ENCODE assay signal across 19 cellular contexts in the genomic region with DNA sequence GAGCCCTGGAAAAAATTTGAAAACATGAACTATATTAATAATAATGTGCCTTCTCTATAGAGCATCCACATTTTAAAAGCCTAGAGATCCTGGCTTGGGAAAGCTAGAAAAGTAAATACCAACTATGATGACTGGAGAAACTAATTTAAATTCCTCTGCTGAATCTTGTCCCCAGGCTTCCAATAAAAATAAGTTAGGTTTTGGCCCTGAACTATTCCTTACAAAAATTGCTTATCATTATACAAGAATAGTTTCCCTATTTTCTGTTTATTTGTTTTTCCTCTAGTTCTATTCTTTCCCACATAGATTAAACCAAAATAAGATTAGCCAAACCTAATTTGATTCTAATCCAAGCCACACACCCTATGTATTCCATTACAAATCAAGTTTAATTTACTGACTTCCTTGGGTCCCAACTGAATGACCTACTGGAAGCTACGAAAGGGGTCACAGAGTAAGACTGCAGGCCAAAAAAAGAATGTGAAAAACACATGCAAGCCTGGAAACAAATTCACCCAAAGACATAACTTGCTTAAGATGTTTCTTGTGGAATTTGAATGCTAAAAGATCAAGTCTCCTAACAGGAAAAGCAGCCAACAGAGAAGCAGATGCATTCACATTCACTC.
DNase-seq lines count a peak whose midpoint lies in the region; ATAC-seq and TF ChIP-seq lines count a peak whose summit lies in the region.
"Had no signal": no experiment of that assay in that cellular context is flagged by ENCODE, and none has a peak within 500 bp of the region (broad histone marks: within the 10 kb centered on the region; RNA-seq: fewer than 3 reads in every experiment).

No MANE protein-coding gene starts in this region.

- H3K9me3 ChIP-seq in H9 (ENCODE audit: control insufficient read depth, low read depth, low read length) (peaks cover 32% of the 10 kb centered on the region), iPS-15b (ENCODE audit: control insufficient read depth, insufficient read depth, low read length) (peaks cover 2% of the 10 kb centered on the region), tibial artery (peaks cover 0 to 7% (median 6%) of the 10 kb centered on the region in 3 donors), gastroesophageal sphincter (peaks cover 0 to 9% (median 0%) of the 10 kb centered on the region in 3 donors)

- intact Hi-C loops in tibial artery (cut with DNase I; ENCODE audit: low total_unique reads) = loop anchor here (5.0 kb wide), 1 partner anchor 179 kb away; no protein-coding TSS in a partner anchor

- no peak overlapping the region for H2BK120ac ChIP-seq in H9 (ENCODE audit: low read depth, low read length, poor library complexity, severe bottlenecking)

- H2BK20ac ChIP-seq in H9 (ENCODE audit: low read depth, low read length, poor library complexity, severe bottlenecking) = no peak overlapping the region

- H3K27me3 ChIP-seq in H9 (ENCODE audit: insufficient read depth, low read length) (no peaks in the 10 kb centered on the region), iPS-15b (ENCODE audit: control insufficient read depth, insufficient read depth, low read length) (no peaks in the 10 kb centered on the region), tibial artery (no peaks in the 10 kb centered on the region), gastroesophageal sphincter (no peaks in the 10 kb centered on the region)

- no peak overlapping the region for H4K5ac ChIP-seq in H9 (ENCODE audit: insufficient read length, low read depth, low read length)

- no peaks in the 10 kb centered on the region for H3K79me1 ChIP-seq in H9 (ENCODE audit: insufficient read depth, low read depth, low read length, poor library complexity, severe bottlenecking)

- H3T11ph ChIP-seq in H9 (ENCODE audit: low read length) = no peak overlapping the region

- TF ChIP-seq CTCF in H9 (conservative IDR thresholded peaks at IDR 0.05) (no peak), astrocyte of the spinal cord (IDR thresholded peaks at IDR 0.05; ENCODE audit: low read depth, low read length) (no peak), tibial artery (IDR thresholded peaks at IDR 0.05) (no peak), gastroesophageal sphincter (IDR thresholded peaks at IDR 0.05) (no peak)

- H3K4me1 ChIP-seq in H9 (ENCODE audit: insufficient read depth, low read length) (0 out of 2 replicates have a peak, but pooled peaks cover 3% of the 10 kb centered on the region), iPS-15b (ENCODE audit: control insufficient read depth, insufficient read depth, low read length) (peaks cover 4% of the 10 kb centered on the region), tibial artery (peaks cover 5 to 75% (median 51%) of the 10 kb centered on the region in 4 donors), gastroesophageal sphincter (peaks cover 0 to 45% (median 3%) of the 10 kb centered on the region in 3 donors)

- H2BK5ac ChIP-seq in H9 (ENCODE audit: insufficient read length, low read length) = no peak overlapping the region

- H2AK5ac ChIP-seq in H9 (ENCODE audit: insufficient read length, low read length) = no peak overlapping the region

- H3K27me3 Mint-ChIP-seq in H9 (ENCODE audit: low read depth) = peaks cover 2% of the 10 kb centered on the region; the same call in 1 of the 2 replicates
- H3K27me3 Mint-ChIP-seq: CD4-positive, CD25-positive, alpha-beta regulatory T cell; stimulated activated naive CD8-positive, alpha-beta T cell treated with anti-CD3 and anti-CD28 coated beads, Interleukin-15, amount 100 ng/mL, for 72 hours had no signal

- no CpG with 5 or more reads among the region's 1 CpG for WGBS in H9 (ENCODE audit: extremely low coverage, insufficient read length, low lambda C conversion rate)
- WGBS in gastroesophageal sphincter (ENCODE audit: low coverage in 1 of 2), 2 donors = 20 to 22% methylated on average over 1 of the region's 1 CpG

- no peak for TF ChIP-seq EP300 in gastroesophageal sphincter (IDR thresholded peaks at IDR 0.05)

- H3K4me3 Mint-ChIP-seq in H9 = no peak overlapping the region
- H3K4me3 Mint-ChIP-seq: CD4-positive, CD25-positive, alpha-beta regulatory T cell; stimulated activated naive CD8-positive, alpha-beta T cell treated with anti-CD3 and anti-CD28 coated beads, Interleukin-15, amount 100 ng/mL, for 72 hours had no signal

- H3K23me2 ChIP-seq in H9 (ENCODE audit: insufficient read length, low read depth, low read length, poor library complexity, severe bottlenecking) = no peaks in the 10 kb centered on the region

- H3K27ac ChIP-seq in H9 (ENCODE audit: insufficient read length, low read depth, low read length) = no peak overlapping the region
- peak overlapping the region; percentile 50 to 77 for H3K27ac ChIP-seq in tibial artery
- no peak overlapping the region for H3K27ac ChIP-seq in gastroesophageal sphincter
- H3K27ac ChIP-seq: WERI-Rb-1 had no signal

- in situ Hi-C loops in astrocyte of the spinal cord (cut with HindIII; ENCODE audit: low sequenced_read_pairs) = no loop called here

- H3K4me3 ChIP-seq in astrocyte of the spinal cord (ENCODE audit: low read depth, low read length) (no peak overlapping the region), iPS-15b (ENCODE audit: low read depth, low read length) (no peak overlapping the region), tibial artery (no peak overlapping the region), gastroesophageal sphincter (no peak overlapping the region)

- H2AFZ ChIP-seq in H9 (ENCODE audit: low read length) = no peak overlapping the region

- DNase-seq in H9 = no peak
- DNase-seq in astrocyte of the spinal cord (ENCODE audit: low read depth, low spot score) = peak; percentile 30
- DNase-seq in tibial artery = no peak
- no peak for DNase-seq in stimulated activated naive CD8-positive, alpha-beta T cell treated with anti-CD3 and anti-CD28 coated beads, Interleukin-15, Interleukin-2, amounts not matched to agents 100 U/mL and 50 U/mL, for 24 hours
- DNase-seq: amygdala; CD4-positive, CD25-positive, alpha-beta regulatory T cell; cortex of kidney; DND-41; erythroblast; HCEC 1CT; hypothalamus; NCI-H2081; NCI-H774; stimulated activated naive CD8-positive, alpha-beta T cell treated with anti-CD3 and anti-CD28 coated beads, Interleukin-15, amount 100 ng/mL, for 72 hours; WERI-Rb-1 had no signal

- H3K4me2 ChIP-seq in H9 (ENCODE audit: insufficient read depth, insufficient read length, low read length) = no peak overlapping the region

- H3K36me3 Mint-ChIP-seq in H9 (ENCODE audit: insufficient read depth in 1 of 3, low read depth in 3 of 3) = peaks cover 49 to 64% (median 63%) of the 10 kb centered on the region in 3 experiments
- H3K36me3 Mint-ChIP-seq: CD4-positive, CD25-positive, alpha-beta regulatory T cell had no signal

- H3K9me3 Mint-ChIP-seq in H9 = peaks cover 23 to 25% of the 10 kb centered on the region in 2 experiments
- H3K9me3 Mint-ChIP-seq: stimulated activated naive CD8-positive, alpha-beta T cell treated with anti-CD3 and anti-CD28 coated beads, Interleukin-15, amount 100 ng/mL, for 72 hours had no signal

- H3K4ac ChIP-seq in H9 (ENCODE audit: low read depth, low read length) = no peak overlapping the region

- no peak overlapping the region for H3K56ac ChIP-seq in H9 (ENCODE audit: insufficient read length, low read depth, low read length)

- no peak for TF ChIP-seq POLR2A in gastroesophageal sphincter (IDR thresholded peaks at IDR 0.05)

- no peak overlapping the region for H2BK12ac ChIP-seq in H9 (ENCODE audit: insufficient read length, low read depth, low read length)

- H3K18ac ChIP-seq in H9 (ENCODE audit: insufficient read length, low read depth, low read length) = no peak overlapping the region

- H3K79me2 ChIP-seq in H9 (ENCODE audit: insufficient read depth, low read length) = no peaks in the 10 kb centered on the region

- no peak overlapping the region for H3K14ac ChIP-seq in H9 (ENCODE audit: insufficient read depth, low read length)

- no peak for ATAC-seq in stimulated activated naive CD8-positive, alpha-beta T cell treated with anti-CD3 and anti-CD28 coated beads, Interleukin-15, Interleukin-2, amounts not matched to agents 100 U/mL and 50 U/mL, for 24 hours
- ATAC-seq in gastroesophageal sphincter (no peak), HG03565 (IDR thresholded peaks at IDR 0.05; ENCODE audit: unreplicated experiment) (no peak)
- ATAC-seq: left lobe of liver; stimulated activated naive CD8-positive, alpha-beta T cell treated with anti-CD3 and anti-CD28 coated beads, Interleukin-15, amount 100 ng/mL, for 72 hours had no signal

- no peak overlapping the region for H2BK15ac ChIP-seq in H9 (ENCODE audit: low read depth, low read length)

- H3K27ac Mint-ChIP-seq in H9 = peak overlapping the region; percentile 65 to 93 (median 86); a peak in 5 of 7 replicates
- H3K27ac Mint-ChIP-seq: CD4-positive, CD25-positive, alpha-beta regulatory T cell; stimulated activated naive CD8-positive, alpha-beta T cell treated with anti-CD3 and anti-CD28 coated beads, Interleukin-15, amount 100 ng/mL, for 72 hours had no signal

- no peak overlapping the region for H4K91ac ChIP-seq in H9 (ENCODE audit: insufficient read length, low read depth, low read length)

- H3K9ac ChIP-seq in H9 (ENCODE audit: extremely low read depth, insufficient read length, low read length) (no peak overlapping the region), iPS-15b (ENCODE audit: low read depth, low read length) (peak overlapping the region; percentile 9)

- no peak overlapping the region for H3K23ac ChIP-seq in H9 (ENCODE audit: insufficient read length, low read depth, low read length)

- H3K4me1 Mint-ChIP-seq in H9 = peaks cover 25 to 26% of the 10 kb centered on the region in 2 experiments
- H3K4me1 Mint-ChIP-seq: CD4-positive, CD25-positive, alpha-beta regulatory T cell; stimulated activated naive CD8-positive, alpha-beta T cell treated with anti-CD3 and anti-CD28 coated beads, Interleukin-15, amount 100 ng/mL, for 72 hours had no signal

- H4K8ac ChIP-seq in H9 (replicated peaks; ENCODE audit: insufficient read length, low read depth, low read length) = no peak overlapping the region

- H4K20me1 ChIP-seq in H9 (ENCODE audit: control insufficient read depth, insufficient read depth, insufficient read length) = no peaks in the 10 kb centered on the region

- H3K36me3 ChIP-seq in iPS-15b (ENCODE audit: control insufficient read depth, insufficient read depth, low read length) = peaks cover 10% of the 10 kb centered on the region
- peaks cover 0 to 26% (median 14%) of the 10 kb centered on the region in 3 donors for H3K36me3 ChIP-seq in tibial artery
- peaks cover 0 to 31% of the 10 kb centered on the region in 2 donors for H3K36me3 ChIP-seq in gastroesophageal sphincter
- H3K36me3 ChIP-seq: WERI-Rb-1 had no signal

Comparison
In these comparisons a context has a peak if more than half of its experiments do, and no peak if none do; other contexts are left out.
1. H3K27ac ChIP-seq: peak in tibial artery (2 of 2); none in H9 (single experiment) and gastroesophageal sphincter (0 of 4).